ENCODE assay signal across 17 cellular contexts in the genomic region with DNA sequence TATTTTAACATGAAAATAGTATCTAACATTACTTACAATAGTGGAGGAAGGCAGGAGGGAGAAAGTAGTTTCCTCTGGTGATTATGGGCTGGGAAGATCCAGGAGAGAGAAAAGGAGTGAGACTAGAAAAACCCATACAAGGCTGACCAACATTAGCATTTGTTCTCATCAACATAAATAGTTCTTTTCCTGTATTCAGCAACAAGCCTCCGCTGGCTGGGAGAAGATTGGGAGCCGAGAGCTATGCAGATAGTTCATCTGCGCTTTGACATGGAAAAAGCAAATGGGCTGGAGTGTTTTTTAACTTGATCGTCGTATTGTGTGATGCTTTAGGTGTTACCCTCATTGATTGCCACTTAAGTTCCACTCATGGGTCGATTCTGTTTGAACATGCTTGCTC.
A peak's percentile ranks its signal among the peaks of the same experiment; 100 is the strongest.
DNase-seq lines count a peak whose midpoint lies in the region; ATAC-seq and TF ChIP-seq lines count a peak whose summit lies in the region.
"Had no signal": no experiment of that assay in that cellular context is flagged by ENCODE, and none has a peak within 500 bp of the region (broad histone marks: within the 10 kb centered on the region; RNA-seq: fewer than 3 reads in every experiment).

No MANE protein-coding gene starts in this region.

- no peak overlapping the region for H3K27ac ChIP-seq in CD4-positive, alpha-beta memory T cell (ENCODE audit: low read depth, low read length)
- H3K27ac ChIP-seq in stomach = peak overlapping the region in 1 of 5 donors; percentile 21
- H3K27ac ChIP-seq: BLaER1, uterus had no signal

- CTCF ChIA-PET in CD4-positive, alpha-beta memory T cell (lab: Charles Lee; ENCODE audit: partially characterized antibody) = no interaction called here

- H3K4me3 Mint-ChIP-seq in CD4-positive, alpha-beta memory T cell = peak overlapping the region; percentile 67 to 92 (median 85)
- H3K4me3 Mint-ChIP-seq in activated naive CD8-positive, alpha-beta T cell treated with anti-CD3 and anti-CD28 coated beads, Interleukin-2, amount 50 U/mL, for 24 hours = peak overlapping the region; percentile 81
- peak overlapping the region; percentile 83 to 94 (median 92) for H3K4me3 Mint-ChIP-seq in naive thymus-derived CD8-positive, alpha-beta T cell

- no peaks in the 10 kb centered on the region for H3K9me3 ChIP-seq in CD4-positive, alpha-beta memory T cell (ENCODE audit: control insufficient read depth in 1 of 2, low read length in 2 of 2)
- H3K9me3 ChIP-seq in stomach = no peaks in the 10 kb centered on the region
- H3K9me3 ChIP-seq: BLaER1, uterus had no signal

- peaks cover 33 to 44% of the 10 kb centered on the region in 2 donors for H3K27me3 Mint-ChIP-seq in CD4-positive, alpha-beta memory T cell
- H3K27me3 Mint-ChIP-seq in activated naive CD8-positive, alpha-beta T cell treated with anti-CD3 and anti-CD28 coated beads, Interleukin-2, amount 50 U/mL, for 24 hours = peaks cover 42% of the 10 kb centered on the region
- peaks cover 22 to 40% (median 36%) of the 10 kb centered on the region in 5 donors for H3K27me3 Mint-ChIP-seq in naive thymus-derived CD8-positive, alpha-beta T cell

- POLR2A ChIA-PET in CD4-positive, alpha-beta memory T cell (lab: Charles Lee; ENCODE audit: partially characterized antibody) = no interaction called here
- POLR2A ChIA-PET in naive thymus-derived CD8-positive, alpha-beta T cell (lab: Charles Lee) = no interaction called here

- no peak for ATAC-seq in activated naive CD8-positive, alpha-beta T cell treated with anti-CD3 and anti-CD28 coated beads, Interleukin-2, amount 50 U/mL, for 24 hours
- no peak for ATAC-seq in naive thymus-derived CD8-positive, alpha-beta T cell
- no peak for ATAC-seq in GM21423 (IDR thresholded peaks at IDR 0.05; ENCODE audit: unreplicated experiment)
- ATAC-seq in GM21786 (IDR thresholded peaks at IDR 0.05; ENCODE audit: unreplicated experiment) = no peak
- ATAC-seq: HCT116, K562 had no signal

- H3K4me3 ChIP-seq in CD4-positive, alpha-beta memory T cell (ENCODE audit: low read length in 2 of 2) = no peak overlapping the region
- no peak overlapping the region for H3K4me3 ChIP-seq in H7 (ENCODE audit: insufficient read depth, low read depth, low read length)
- H3K4me3 ChIP-seq in stomach = no peak overlapping the region
- H3K4me3 ChIP-seq: K562 had no signal

- WGBS in stomach, 5 donors = 72 to 88% (median 82%) methylated on average over 6 of the region's 6 CpGs

- H3K4me1 ChIP-seq in CD4-positive, alpha-beta memory T cell (ENCODE audit: insufficient read depth, low read length) = peaks cover 11% of the 10 kb centered on the region
- H3K4me1 ChIP-seq in stomach = peaks cover 0 to 27% (median 12%) of the 10 kb centered on the region in 4 donors
- H3K4me1 ChIP-seq: uterus had no signal

- TF ChIP-seq EP300 in stomach (IDR thresholded peaks at IDR 0.05) = no peak

- intact Hi-C loops in CD4-positive, alpha-beta memory T cell (cut with micrococcal nuclease) = no loop called here
- intact Hi-C loops in stomach (cut with DNase I; ENCODE audit: low total_unique reads) = no loop called here

- H3K27me3 ChIP-seq in CD4-positive, alpha-beta memory T cell (ENCODE audit: insufficient read depth, low read length) = peaks cover 8% of the 10 kb centered on the region
- H3K27me3 ChIP-seq in H7 (ENCODE audit: control insufficient read depth, insufficient read depth, low read length) (peaks cover 34% of the 10 kb centered on the region), stomach (no peaks in the 10 kb centered on the region)
- H3K27me3 ChIP-seq: uterus had no signal

- no peaks in the 10 kb centered on the region for H3K36me3 Mint-ChIP-seq in CD4-positive, alpha-beta memory T cell
- no peaks in the 10 kb centered on the region for H3K36me3 Mint-ChIP-seq in activated naive CD8-positive, alpha-beta T cell treated with anti-CD3 and anti-CD28 coated beads, Interleukin-2, amount 50 U/mL, for 24 hours (ENCODE audit: low read depth)
- peaks cover 0 to under 1% (median 0%) of the 10 kb centered on the region in 3 donors for H3K36me3 Mint-ChIP-seq in naive thymus-derived CD8-positive, alpha-beta T cell

- peaks cover 9 to 26% (median 21%) of the 10 kb centered on the region in 4 donors for H3K4me1 Mint-ChIP-seq in CD4-positive, alpha-beta memory T cell
- peaks cover 23% of the 10 kb centered on the region for H3K4me1 Mint-ChIP-seq in activated naive CD8-positive, alpha-beta T cell treated with anti-CD3 and anti-CD28 coated beads, Interleukin-2, amount 50 U/mL, for 24 hours
- peaks cover 13 to 28% (median 23%) of the 10 kb centered on the region in 4 donors for H3K4me1 Mint-ChIP-seq in naive thymus-derived CD8-positive, alpha-beta T cell

- no peak for TF ChIP-seq CTCF in stomach (IDR thresholded peaks at IDR 0.05)

- no peak for TF ChIP-seq POLR2A in stomach (IDR thresholded peaks at IDR 0.05)

- no peak for DNase-seq in CD4-positive, alpha-beta memory T cell
- DNase-seq in H7 (peak; percentile 20), stomach (no peak)
- no peak for DNase-seq in activated naive CD8-positive, alpha-beta T cell treated with anti-CD3 and anti-CD28 coated beads, Interleukin-2, amount 50 U/mL, for 24 hours
- DNase-seq in naive thymus-derived CD8-positive, alpha-beta T cell = no peak
- DNase-seq: caudate nucleus; DND-41; NCI-H1092 treated with DMSO at 0.1 percent for 48 hours; nucleus accumbens; SHP77 treated with DMSO at 0.1 percent for 48 hours; stimulated activated CD4-positive, alpha-beta T cell treated with anti-CD3 and anti-CD28 coated beads, Interleukin-4, amount 100 ng/mL, for 24 hours; uterus had no signal

- H3K27ac Mint-ChIP-seq in CD4-positive, alpha-beta memory T cell = no peak overlapping the region
- H3K27ac Mint-ChIP-seq in activated naive CD8-positive, alpha-beta T cell treated with anti-CD3 and anti-CD28 coated beads, Interleukin-2, amount 50 U/mL, for 24 hours = no peak overlapping the region
- peak overlapping the region in 1 of 10 donors; percentile 80 for H3K27ac Mint-ChIP-seq in naive thymus-derived CD8-positive, alpha-beta T cell

- no peaks in the 10 kb centered on the region for H3K36me3 ChIP-seq in CD4-positive, alpha-beta memory T cell (ENCODE audit: insufficient read depth, low read length)
- H3K36me3 ChIP-seq in H7 (replicated peaks; ENCODE audit: control insufficient read depth, insufficient read depth, low read length) (no peaks in the 10 kb centered on the region), stomach (no peaks in the 10 kb centered on the region)
- H3K36me3 ChIP-seq: BLaER1, uterus had no signal

- H3K9me3 Mint-ChIP-seq in CD4-positive, alpha-beta memory T cell = peaks cover 0 to 3% (median 0%) of the 10 kb centered on the region in 8 donors
- no peaks in the 10 kb centered on the region for H3K9me3 Mint-ChIP-seq in activated naive CD8-positive, alpha-beta T cell treated with anti-CD3 and anti-CD28 coated beads, Interleukin-2, amount 50 U/mL, for 24 hours
- no peaks in the 10 kb centered on the region for H3K9me3 Mint-ChIP-seq in naive thymus-derived CD8-positive, alpha-beta T cell
